29 cellular contexts compared by ENCODE assay signal in the genomic region with DNA sequence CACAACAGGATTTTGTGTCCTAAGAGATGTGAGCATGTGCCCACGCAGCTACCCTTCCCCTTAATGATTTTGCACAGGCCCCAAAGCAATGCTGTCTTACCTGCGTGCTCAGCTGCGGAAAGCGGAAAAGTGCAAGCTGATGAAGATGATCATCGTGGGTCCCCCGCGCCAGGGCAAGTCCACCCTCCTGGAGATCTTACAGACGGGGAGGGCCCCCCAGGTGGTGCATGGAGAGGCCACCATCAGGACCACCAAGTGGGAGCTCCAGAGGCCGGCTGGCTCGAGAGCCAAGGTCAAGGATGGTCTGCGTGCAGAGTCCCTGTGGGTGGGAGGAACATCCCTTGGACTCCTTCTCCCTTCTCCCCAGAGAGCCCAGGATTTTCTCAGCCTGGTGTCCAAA.
DNase-seq lines count a peak whose midpoint lies in the region; ATAC-seq and TF ChIP-seq lines count a peak whose summit lies in the region.
"Had no signal": no experiment of that assay in that cellular context is flagged by ENCODE, and none has a peak within 500 bp of the region (broad histone marks: within the 10 kb centered on the region; RNA-seq: fewer than 3 reads in every experiment).

No MANE protein-coding gene starts in this region.

- H3K27ac ChIP-seq in endodermal cell (ENCODE audit: low read depth, low read length) (no peak overlapping the region), osteoblast (ENCODE audit: low read depth, low read length) (no peak overlapping the region)
- H3K27ac ChIP-seq: hepatocyte, WERI-Rb-1 had no signal

- WGBS in endodermal cell (ENCODE audit: insufficient coverage in 1 of 2, insufficient read length in 1 of 2), 2 experiments: 89 to 98% methylated on average over 10 to 11 of the region's 11 CpGs

- H3K27ac Mint-ChIP-seq in endodermal cell: no peak overlapping the region
- H3K27ac Mint-ChIP-seq: activated T-helper 17 cell treated with anti-CD3 and anti-CD28 coated beads, Interleukin-2, amount 50 U/mL, for 72 hours; B cell; naive thymus-derived CD4-positive, alpha-beta T cell; T-cell had no signal

- H3K79me2 ChIP-seq in osteoblast (ENCODE audit: insufficient read depth, low read length): no peaks in the 10 kb centered on the region
- H3K79me2 ChIP-seq: hepatocyte had no signal

- H2AFZ ChIP-seq in osteoblast (ENCODE audit: low read length): no peak overlapping the region
- H2AFZ ChIP-seq: hepatocyte had no signal

- H3K9me3 ChIP-seq in endodermal cell (ENCODE audit: control insufficient read depth, low read length): no peaks in the 10 kb centered on the region
- no peaks in the 10 kb centered on the region for H3K9me3 ChIP-seq in osteoblast (ENCODE audit: low read depth, low read length)
- H3K9me3 ChIP-seq: gastroesophageal sphincter, testis had no signal

- H3K4me3 ChIP-seq in endodermal cell (ENCODE audit: low read length) (no peak overlapping the region), osteoblast (ENCODE audit: insufficient read depth, low read length) (no peak overlapping the region)
- H3K4me3 ChIP-seq: gastroesophageal sphincter, hepatocyte, K562, testis had no signal

- no peaks in the 10 kb centered on the region for H3K27me3 Mint-ChIP-seq in endodermal cell (ENCODE audit: insufficient read depth)
- H3K27me3 Mint-ChIP-seq: activated T-helper 17 cell treated with anti-CD3 and anti-CD28 coated beads, Interleukin-2, amount 50 U/mL, for 72 hours; B cell; naive thymus-derived CD4-positive, alpha-beta T cell had no signal

- no peak overlapping the region for H3K4me2 ChIP-seq in osteoblast (ENCODE audit: insufficient read depth, low read length)
- H3K4me2 ChIP-seq: hepatocyte had no signal

- H3K36me3 ChIP-seq in endodermal cell (ENCODE audit: control insufficient read depth, insufficient read depth, low read length) (no peaks in the 10 kb centered on the region), osteoblast (ENCODE audit: insufficient read depth, low read length) (peaks cover 25% of the 10 kb centered on the region)
- H3K36me3 ChIP-seq: WERI-Rb-1 had no signal

- peak; percentile 44 for DNase-seq in cardiac septum (ENCODE audit: low spot score)
- DNase-seq in Right ventricle myocardium superior: no peak
- DNase-seq in endodermal cell: peak; percentile 23
- peak; percentile 69 for DNase-seq in osteoblast (ENCODE audit: insufficient read length, low spot score, missing footprints)
- DNase-seq in ureter (ENCODE audit: low spot score): peak; percentile 35
- DNase-seq in NCI-H1048 (lab: John Stamatoyannopoulos, UW): no peak
- DNase-seq: activated CD4-positive, alpha-beta T cell treated with anti-CD3 and anti-CD28 coated beads for 4 hours; activated naive CD4-positive, alpha-beta T cell treated with anti-CD3 and anti-CD28 coated beads, Interleukin-2, amount 50 U/mL, for 16 hours; CD4-positive, alpha-beta memory T cell; left colon; naive thymus-derived CD4-positive, alpha-beta T cell; NCI-H1092 treated with DMSO at 0.1 percent for 48 hours; NCI-H1694 treated with DMSO at 0.1 percent for 48 hours; NCI-H2171 treated with DMSO at 0.1 percent for 48 hours; NCI-H510A treated with DMSO at 0.1 percent for 48 hours; nucleus accumbens; small intestine; stimulated activated naive CD4-positive, alpha-beta T cell treated with Interleukin-2 at 50 U/mL for 16 hours had no signal

- TF ChIP-seq CTCF in endodermal cell (conservative IDR thresholded peaks at IDR 0.05) (no peak), osteoblast (IDR thresholded peaks at IDR 0.05; ENCODE audit: extremely low read depth, low read depth, low read length) (no peak)

- H3K9me3 Mint-ChIP-seq in endodermal cell: no peaks in the 10 kb centered on the region
- H3K9me3 Mint-ChIP-seq: activated T-helper 17 cell treated with anti-CD3 and anti-CD28 coated beads, Interleukin-2, amount 50 U/mL, for 72 hours; CD4-positive, alpha-beta memory T cell; T-cell had no signal

- no peaks in the 10 kb centered on the region for H3K36me3 Mint-ChIP-seq in endodermal cell (ENCODE audit: low read depth)
- H3K36me3 Mint-ChIP-seq: brain; CD4-positive, alpha-beta memory T cell; naive thymus-derived CD4-positive, alpha-beta T cell; T-cell had no signal

- no peak overlapping the region for H3K4me3 Mint-ChIP-seq in endodermal cell
- H3K4me3 Mint-ChIP-seq: activated T-helper 17 cell treated with anti-CD3 and anti-CD28 coated beads, Interleukin-2, amount 50 U/mL, for 72 hours; B cell; brain; CD4-positive, alpha-beta memory T cell; naive thymus-derived CD4-positive, alpha-beta T cell; T-cell had no signal

- H3K4me1 ChIP-seq in endodermal cell (ENCODE audit: control insufficient read depth, insufficient read depth, low read length) (no peaks in the 10 kb centered on the region), osteoblast (ENCODE audit: insufficient read depth, low read length) (no peaks in the 10 kb centered on the region)

- H3K27me3 ChIP-seq in endodermal cell (ENCODE audit: control insufficient read depth, insufficient read depth, low read length, poor library complexity, severe bottlenecking) (no peaks in the 10 kb centered on the region), osteoblast (ENCODE audit: insufficient read depth, low read length) (no peaks in the 10 kb centered on the region)
- H3K27me3 ChIP-seq: gastroesophageal sphincter, hepatocyte, testis had no signal

- no peak overlapping the region for H3K9ac ChIP-seq in endodermal cell (ENCODE audit: extremely low read depth, low read length, poor library complexity, severe bottlenecking)

- intact Hi-C loops in cardiac septum (cut with DNase I): loop anchor here (5.0 kb wide), 1 partner anchor 145 kb away; no protein-coding TSS in a partner anchor
- intact Hi-C loops in Right ventricle myocardium superior (cut with DNase I): no loop called here

- H4K20me1 ChIP-seq in osteoblast (ENCODE audit: insufficient read depth, low read length): no peaks in the 10 kb centered on the region

- ATAC-seq in Right ventricle myocardium superior (ENCODE audit: poor library complexity) (no peak), GM18517 (IDR thresholded peaks at IDR 0.05; ENCODE audit: unreplicated experiment) (no peak), GM21447 (IDR thresholded peaks at IDR 0.05; ENCODE audit: unreplicated experiment) (no peak)
- ATAC-seq: activated T-helper 17 cell treated with anti-CD3 and anti-CD28 coated beads, Interleukin-2, amount 50 U/mL, for 72 hours; gastroesophageal sphincter; K562; left colon; naive thymus-derived CD4-positive, alpha-beta T cell; T-cell had no signal

- no peaks in the 10 kb centered on the region for H3K4me1 Mint-ChIP-seq in endodermal cell
- H3K4me1 Mint-ChIP-seq: activated T-helper 17 cell treated with anti-CD3 and anti-CD28 coated beads, Interleukin-2, amount 50 U/mL, for 72 hours; B cell; CD4-positive, alpha-beta memory T cell; naive thymus-derived CD4-positive, alpha-beta T cell; T-cell had no signal

Comparison
In these comparisons a context has a peak if more than half of its experiments do, and no peak if none do; other contexts are left out.
1. DNase-seq: peak in cardiac septum (single experiment), endodermal cell (single experiment), osteoblast (single experiment) and ureter (single experiment); none in Right ventricle myocardium superior (single experiment) and NCI-H1048 (single experiment).